10 cellular contexts compared by ENCODE assay signal in the genomic region with DNA sequence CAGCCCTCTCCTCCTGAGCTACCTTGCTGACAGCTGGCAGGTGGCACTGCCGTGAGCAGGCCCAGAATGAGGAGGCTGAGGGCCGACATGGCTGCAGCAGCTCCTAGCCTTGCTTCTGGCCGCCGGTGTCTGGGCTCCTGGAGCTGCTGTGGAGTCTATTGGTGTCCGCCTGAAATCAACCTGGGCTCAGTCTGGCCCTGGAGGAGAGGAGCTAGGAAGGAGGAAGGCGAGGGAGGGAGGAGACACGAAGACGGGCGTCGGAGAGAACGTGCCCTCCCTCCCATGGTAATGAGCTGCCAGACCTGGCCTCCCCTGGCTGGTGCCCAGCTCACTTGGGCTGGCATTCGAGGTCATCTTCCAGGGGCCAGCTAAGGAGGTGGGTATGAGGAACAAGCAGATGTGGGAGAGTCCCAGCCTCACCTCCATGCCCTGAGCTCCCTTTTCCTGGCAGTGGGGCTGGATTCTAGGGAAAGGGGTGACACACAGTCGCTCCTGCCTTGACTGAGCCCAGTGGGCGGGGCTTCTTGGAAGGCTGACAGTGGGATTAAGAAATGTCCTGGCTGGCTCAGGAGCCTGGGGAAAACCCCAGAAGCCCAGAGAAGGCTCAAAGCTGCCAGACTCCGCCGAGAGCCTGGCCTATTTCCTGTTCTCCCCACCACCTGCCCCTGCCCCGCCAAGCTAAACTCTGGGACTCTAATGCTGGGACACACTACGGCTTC. TPM values are rescaled to one million over a fixed set of nuclear protein-coding genes. Genes with fewer than 3 reads are reported as not detected.
DNase-seq lines count a peak whose midpoint lies in the region; ATAC-seq and TF ChIP-seq lines count a peak whose summit lies in the region.
"Had no signal": no experiment of that assay in that cellular context is flagged by ENCODE, and none has a peak within 500 bp of the region (broad histone marks: within the 10 kb centered on the region; RNA-seq: fewer than 3 reads in every experiment).

A gene with protein sequence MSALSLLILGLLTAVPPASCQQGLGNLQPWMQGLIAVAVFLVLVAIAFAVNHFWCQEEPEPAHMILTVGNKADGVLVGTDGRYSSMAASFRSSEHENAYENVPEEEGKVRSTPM (minus strand): TSS at position 193 of the 719 bp plus-strand sequence. CDS start 104 bp downstream, at position 89.

- BruUV-seq in MCF 10A (replicated peaks; lab: Mats Ljungman, UMichigan) = TSS peak; percentile 59

- POLR2A ChIA-PET in MCF 10A (lab: Yijun Ruan, JAX) = interaction anchor here (0.5 to 5.1 kb wide), 24 partner anchors 9 to 873 kb away, joined by 3 to 82 read pairs (median 3); a partner anchor contains a TSS

- no peak within 1 kb of the TSS for H3K27ac ChIP-seq in Karpas-422 (ENCODE audit: low read length)

- H3K4me1 Mint-ChIP-seq in MCF 10A (ENCODE audit: insufficient read depth, unreplicated experiment) = peaks cover 33% of the 10 kb centered on the region

- ATAC-seq in GM21423 (IDR thresholded peaks at IDR 0.05; ENCODE audit: unreplicated experiment) = no peak

- no peaks in the 10 kb centered on the region for H3K9me3 ChIP-seq in Karpas-422 (ENCODE audit: low read length)

- CTCF ChIA-PET in MCF 10A (lab: Yijun Ruan, JAX) = interaction anchor here (0.7 to 6.9 kb wide), 13 partner anchors 9 to 548 kb away, joined by 3 to 212 read pairs (median 7); a partner anchor contains a TSS

- intact Hi-C loops in MCF 10A (cut with micrococcal nuclease) = loop anchor here (5.0 kb wide), 2 partner anchors 142 to 232 kb away; a partner anchor contains a TSS

- no peak for TF ChIP-seq CTCF in MCF 10A (IDR thresholded peaks at IDR 0.05; ENCODE audit: unreplicated experiment)

- no peaks in the 10 kb centered on the region for H3K27me3 ChIP-seq in Karpas-422 (ENCODE audit: low read length)

- H4K20me1 ChIP-seq in Karpas-422 (ENCODE audit: insufficient read depth, low read depth, low read length) = no peaks in the 10 kb centered on the region

- no peak within 1 kb of the TSS for H3K9ac ChIP-seq in Karpas-422 (ENCODE audit: low read length)

- H3K4me3 Mint-ChIP-seq in MCF 10A (ENCODE audit: unreplicated experiment) = peak within 1 kb of the TSS; percentile 93

- H3K27me3 Mint-ChIP-seq in MCF 10A (ENCODE audit: insufficient read depth, unreplicated experiment) = no peaks in the 10 kb centered on the region

- no peak within 1 kb of the TSS for H2AFZ ChIP-seq in Karpas-422 (ENCODE audit: low read length)

- no peaks in the 10 kb centered on the region for H3K9me3 Mint-ChIP-seq in MCF 10A (ENCODE audit: unreplicated experiment)

- DNase-seq in HCEC 1CT (peak; percentile 34), MCF 10A (ENCODE audit: unreplicated experiment) (peak; percentile 99), iPS-NIHi7 (ENCODE audit: extremely low spot score) (peak; percentile 58), RPMI8226 (no peak), D341Med (ENCODE audit: low spot score) (no peak), Karpas-422 (no peak)
- peak; percentile 14 for DNase-seq in stimulated activated CD8-positive, alpha-beta memory T cell treated with anti-CD3 and anti-CD28 coated beads, Interleukin-4, amount 100 ng/mL, for 48 hours
- DNase-seq: NCI-H1105 treated with DMSO at 0.1 percent for 48 hours, trophoblast cell had no signal

- peaks cover 7% of the 10 kb centered on the region; the same call in 1 of the 2 replicates for H3K4me1 ChIP-seq in Karpas-422 (ENCODE audit: low read length)

- H3K27ac Mint-ChIP-seq in MCF 10A (ENCODE audit: low read depth, unreplicated experiment) = peak within 1 kb of the TSS; percentile 92

- no peaks in the 10 kb centered on the region for H3K36me3 Mint-ChIP-seq in MCF 10A (ENCODE audit: insufficient read depth, unreplicated experiment)

- no peaks in the 10 kb centered on the region for H3K79me2 ChIP-seq in Karpas-422 (ENCODE audit: low read length)

- H3K4me2 ChIP-seq in Karpas-422 (ENCODE audit: low read depth, low read length, poor library complexity, severe bottlenecking) = no peak within 1 kb of the TSS

- H3K4me3 ChIP-seq in Karpas-422 (ENCODE audit: low read length) = no peak within 1 kb of the TSS

- no peaks in the 10 kb centered on the region for H3K9me2 ChIP-seq in Karpas-422 (replicated peaks; ENCODE audit: insufficient read depth, low read length)

- no peaks in the 10 kb centered on the region for H3K36me3 ChIP-seq in Karpas-422 (ENCODE audit: insufficient read depth, low read length)

RNA-seq across cellular contexts. Expression of the gene that starts here (rescaled TPM):
- 17.9 and 19.6 TPM in 2 replicates for total RNA-seq in MCF 10A (2022)
- not detected in 2 replicates for total RNA-seq in Karpas-422 (2014; rRNA removed; shearing (Covaris generic); ENCODE audit: low replicate concordance)

Comparison
In these comparisons a context has a peak if more than half of its experiments do, and no peak if none do; other contexts are left out.
1. RNA of the gene that starts here (total RNA-seq): 17.9 to 19.6 TPM in MCF 10A; not detected in Karpas-422; every median in the first group is over 10 times any median in the second.
2. DNase-seq: peak in HCEC 1CT (single experiment), MCF 10A (single experiment), iPS-NIHi7 (single experiment) and stimulated activated CD8-positive, alpha-beta memory T cell treated with anti-CD3 and anti-CD28 coated beads, Interleukin-4, amount 100 ng/mL, for 48 hours (single experiment); none in RPMI8226 (single experiment), D341Med (single experiment) and Karpas-422 (single experiment).